Comparison of ENCODE assay signal across 15 cellular contexts in genomic region chr11:70627219-70627618, GRCh38.
A peak's percentile ranks its signal among the peaks of the same experiment; 100 is the strongest.
DNase-seq lines count a peak whose midpoint lies in the region; ATAC-seq and TF ChIP-seq lines count a peak whose summit lies in the region.
"Had no signal": no experiment of that assay in that cellular context is flagged by ENCODE, and none has a peak within 500 bp of the region (broad histone marks: within the 10 kb centered on the region; RNA-seq: fewer than 3 reads in every experiment).

No MANE protein-coding gene starts in this region.

- H3K36me3 Mint-ChIP-seq in Calu3 (ENCODE audit: insufficient read depth, unreplicated experiment), result peaks cover 13% of the 10 kb centered on the region
- H3K36me3 Mint-ChIP-seq: CD8-positive, alpha-beta T cell; IgD-negative memory B cell had no signal

- intact Hi-C loops in Calu3 (cut with micrococcal nuclease; ENCODE audit: unreplicated experiment) (no loop called here), dorsolateral prefrontal cortex (cut with DNase I) (no loop called here)

- H3K4me1 Mint-ChIP-seq in Calu3 (ENCODE audit: low read depth, unreplicated experiment), result peaks cover 17% of the 10 kb centered on the region
- H3K4me1 Mint-ChIP-seq: IgD-negative memory B cell had no signal

- no peaks in the 10 kb centered on the region for H3K9me3 ChIP-seq in mucosa of rectum (ENCODE audit: control insufficient read depth in 2 of 2, low read length in 2 of 2)
- H3K9me3 ChIP-seq: BE2C, HAP-1, Peyer's patch had no signal

- no peak overlapping the region for H3K4me3 Mint-ChIP-seq in Calu3 (ENCODE audit: low read depth, unreplicated experiment)
- H3K4me3 Mint-ChIP-seq: CD8-positive, alpha-beta T cell; IgD-negative memory B cell had no signal

- H3K27me3 ChIP-seq in dorsolateral prefrontal cortex (no peaks in the 10 kb centered on the region), mucosa of rectum (ENCODE audit: control insufficient read depth in 2 of 2, insufficient read depth in 2 of 2, low read length in 2 of 2) (no peaks in the 10 kb centered on the region)
- H3K27me3 ChIP-seq: BE2C, Peyer's patch had no signal

- H3K27ac Mint-ChIP-seq in Calu3 (ENCODE audit: unreplicated experiment), result no peak overlapping the region
- H3K27ac Mint-ChIP-seq: CD8-positive, alpha-beta T cell; IgD-negative memory B cell had no signal

- no peaks in the 10 kb centered on the region for H3K9me3 Mint-ChIP-seq in Calu3 (ENCODE audit: low read depth, unreplicated experiment)
- H3K9me3 Mint-ChIP-seq: CD8-positive, alpha-beta T cell; IgD-negative memory B cell had no signal

- ATAC-seq in HG03095 (IDR thresholded peaks at IDR 0.05; ENCODE audit: unreplicated experiment) (no peak), GM18867 (IDR thresholded peaks at IDR 0.05; ENCODE audit: unreplicated experiment) (no peak)
- ATAC-seq: CD8-positive, alpha-beta T cell had no signal

- peak; percentile 7 for DNase-seq in Calu3
- peak; percentile 32 for DNase-seq in DMS153 treated with DMSO at 0.1 percent for 48 hours (lab: John Stamatoyannopoulos, UW; ENCODE audit: unreplicated experiment)
- DNase-seq in dorsolateral prefrontal cortex, result no peak
- DNase-seq in NCI-H1694 treated with DMSO at 0.1 percent for 48 hours (lab: John Stamatoyannopoulos, UW), result no peak
- DNase-seq: BE2C; CD8-positive, alpha-beta T cell; NCI-H2081; NCI-H226; SHP77 treated with DMSO at 0.1 percent for 48 hours had no signal

- peaks cover 21 to 35% of the 10 kb centered on the region in 2 donors for H3K4me1 ChIP-seq in mucosa of rectum (ENCODE audit: control insufficient read depth in 2 of 2, insufficient read depth in 2 of 2, low read length in 2 of 2)
- H3K4me1 ChIP-seq: HAP-1 had no signal

- CTCF ChIA-PET in Calu3 (lab: Charles Lee), result no interaction called here

- H3K4me3 ChIP-seq in dorsolateral prefrontal cortex (peak overlapping the region in 25 of 59 donors; percentile 3 to 37 (median 16)), mucosa of rectum (ENCODE audit: low read length in 2 of 2) (no peak overlapping the region)
- H3K4me3 ChIP-seq: HAP-1, Peyer's patch had no signal

- no TSS peak for BruUV-seq in Calu3 (replicated peaks; lab: Mats Ljungman, UMichigan)

- no peaks in the 10 kb centered on the region for H3K36me3 ChIP-seq in mucosa of rectum (ENCODE audit: control insufficient read depth in 2 of 2, insufficient read depth in 2 of 2, low read length in 2 of 2)
- H3K36me3 ChIP-seq: BE2C, HAP-1, Peyer's patch had no signal

- no peak for TF ChIP-seq CTCF in Calu3 (IDR thresholded peaks at IDR 0.05; ENCODE audit: unreplicated experiment)
- no peak for TF ChIP-seq CTCF in dorsolateral prefrontal cortex (IDR thresholded peaks at IDR 0.05 in 54 of 56, conservative IDR thresholded peaks at IDR 0.05 in 2 of 56; ENCODE audit: low read depth in 1 of 56, partially characterized antibody in 56 of 56)

- H3K27ac ChIP-seq in dorsolateral prefrontal cortex (peak overlapping the region in 49 of 59 donors; percentile 3 to 94 (median 78)), mucosa of rectum (ENCODE audit: low read depth in 2 of 2, low read length in 2 of 2) (peak overlapping the region; percentile 42 to 43)
- H3K27ac ChIP-seq: Peyer's patch had no signal

- no peaks in the 10 kb centered on the region for H3K27me3 Mint-ChIP-seq in Calu3 (ENCODE audit: unreplicated experiment)

- no peak overlapping the region for H3K9ac ChIP-seq in mucosa of rectum (ENCODE audit: low read depth in 1 of 2, low read length in 2 of 2)

Comparison
In these comparisons a context has a peak if more than half of its experiments do, and no peak if none do; other contexts are left out.
1. DNase-seq: peak in Calu3 (single experiment) and DMS153 treated with DMSO at 0.1 percent for 48 hours (single experiment); none in dorsolateral prefrontal cortex (0 of 10) and NCI-H1694 treated with DMSO at 0.1 percent for 48 hours (single experiment).